In genomic region chr2:110336071-110336470, GRCh38 we compare ENCODE assay signal across 7 cellular contexts.
DNase-seq lines count a peak whose midpoint lies in the region; ATAC-seq, FAIRE-seq and TF ChIP-seq lines count a peak whose summit lies in the region.
"Not testable (repeated sequence)": the region's sequence is repeated elsewhere in the genome, so short reads cannot be mapped to it uniquely, and the experiment has no call there.

No MANE protein-coding gene starts in this region.

- peak; percentile 76 for FAIRE-seq in endothelial cell of umbilical vein (lab: Jason Lieb, UNC)
- not testable (repeated sequence) for FAIRE-seq in pancreas (lab: Jason Lieb, UNC)

- POLR2A ChIA-PET in endothelial cell of umbilical vein (lab: Charles Lee) = not testable (repeated sequence)

- H3K27ac ChIP-seq in Peyer's patch; endothelial cell of umbilical vein (ENCODE audit: insufficient read depth, low read depth, low read length); lower lobe of right lung; pancreas; spleen; upper lobe of right lung: not testable (repeated sequence)

- not testable (repeated sequence) for H3K9me1 ChIP-seq in endothelial cell of umbilical vein (replicated peaks; ENCODE audit: control insufficient read depth, extremely low read depth, insufficient read depth, low read length)

- not testable (repeated sequence) for H3K36me3 ChIP-seq in Peyer's patch; endothelial cell of umbilical vein (ENCODE audit: control insufficient read depth in 2 of 2, extremely low read depth in 1 of 2, insufficient read depth in 2 of 2, low read length in 2 of 2); lower lobe of right lung; pancreas; spleen; upper lobe of right lung

- H4K20me1 ChIP-seq in endothelial cell of umbilical vein (replicated peaks; ENCODE audit: control insufficient read depth, extremely low read depth, insufficient read depth, low read length) = not testable (repeated sequence)

- not testable (repeated sequence) for H2AFZ ChIP-seq in endothelial cell of umbilical vein (ENCODE audit: low read depth, low read length)

- H3K9me3 ChIP-seq in Peyer's patch; endothelial cell of umbilical vein (replicated peaks; ENCODE audit: control insufficient read depth, insufficient read depth, low read length); lower lobe of right lung; pancreas; spleen; upper lobe of right lung: not testable (repeated sequence)

- 27 to 31% methylated on average over 3 to 4 of the region's 5 CpGs for WGBS in pancreas, 2 donors
- 56 to 80% (median 71%) methylated on average over 3 to 4 of the region's 5 CpGs; no CpG with 5 or more reads in 2 of the 5 donors for WGBS in spleen, 5 donors

- ATAC-seq in lower lobe of right lung, upper lobe of right lung: not testable (repeated sequence)
- peak; percentile 4 to 26 (median 13) for ATAC-seq in pancreas

- CTCF ChIA-PET in endothelial cell of umbilical vein (lab: Charles Lee) = not testable (repeated sequence)

- not testable (repeated sequence) for TF ChIP-seq CTCF in Peyer's patch (IDR thresholded peaks at IDR 0.05); endothelial cell of umbilical vein (IDR thresholded peaks at IDR 0.05; ENCODE audit: extremely low read depth in 1 of 2, insufficient read depth in 1 of 2, low read depth in 1 of 2, low read length in 2 of 2); lower lobe of right lung (IDR thresholded peaks at IDR 0.05); pancreas (IDR thresholded peaks at IDR 0.05); spleen (IDR thresholded peaks at IDR 0.05 in 8 of 11, conservative IDR thresholded peaks at IDR 0.05 in 3 of 11); upper lobe of right lung (IDR thresholded peaks at IDR 0.05)

- dilution Hi-C loops in endothelial cell of umbilical vein (cut with MboI; ENCODE audit: extremely low pct_ligation_motif_present, low sequenced_read_pairs) = not testable (repeated sequence)

- H3K79me2 ChIP-seq in endothelial cell of umbilical vein (ENCODE audit: control insufficient read depth, insufficient read depth, low read length) = not testable (repeated sequence)

- not testable (repeated sequence) for H3K27me3 ChIP-seq in Peyer's patch; endothelial cell of umbilical vein (ENCODE audit: control insufficient read depth in 2 of 2, insufficient read depth in 2 of 2, low read length in 2 of 2); lower lobe of right lung (ENCODE audit: low read depth); pancreas; spleen (replicated peaks in 1 of 7); upper lobe of right lung

- not testable (repeated sequence) for H3K4me1 ChIP-seq in Peyer's patch; endothelial cell of umbilical vein (ENCODE audit: control insufficient read depth, extremely low read depth, insufficient read depth, low read length); lower lobe of right lung; pancreas; spleen; upper lobe of right lung

- H3K9ac ChIP-seq in endothelial cell of umbilical vein (replicated peaks; ENCODE audit: extremely low read depth, insufficient read depth, low read length) = not testable (repeated sequence)

- not testable (repeated sequence) for H3K4me3 ChIP-seq in Peyer's patch; endothelial cell of umbilical vein (replicated peaks in 1 of 3; ENCODE audit: insufficient read depth in 1 of 3, low read depth in 1 of 3, low read length in 3 of 3); lower lobe of right lung; pancreas; spleen; upper lobe of right lung

- DNase-seq in Peyer's patch (peak in 2 of 3 donors; percentile 10 to 18), islet precursor cell (peak; percentile 4), lower lobe of right lung (peak; percentile 35), pancreas (peak in 4 of 6 donors; percentile 27 to 59 (median 32)), spleen (peak; percentile 17), upper lobe of right lung (peak; percentile 39)
- DNase-seq in endothelial cell of umbilical vein (ENCODE audit: low read depth, low spot score) = not testable (repeated sequence)

- not testable (repeated sequence) for TF ChIP-seq POLR2A in Peyer's patch (IDR thresholded peaks at IDR 0.05); endothelial cell of umbilical vein (IDR thresholded peaks at IDR 0.05; ENCODE audit: low read depth, low read length); spleen (IDR thresholded peaks at IDR 0.05)

- not testable (repeated sequence) for BruUV-seq in endothelial cell of umbilical vein (replicated peaks; lab: Mats Ljungman, UMichigan)

- intact Hi-C loops in endothelial cell of umbilical vein (cut with micrococcal nuclease); lower lobe of right lung (cut with DNase I); pancreas (cut with DNase I); spleen (cut with DNase I; ENCODE audit: low total_unique reads); upper lobe of right lung (cut with DNase I): not testable (repeated sequence)

- not testable (repeated sequence) for H3K4me2 ChIP-seq in endothelial cell of umbilical vein (ENCODE audit: insufficient read depth, low read length)
